ENCODE assay signal across 9 cellular contexts in genomic region chr11:96187779-96188624, GRCh38.
DNase-seq lines count a peak whose midpoint lies in the region; ATAC-seq and TF ChIP-seq lines count a peak whose summit lies in the region.
"Had no signal": no experiment of that assay in that cellular context is flagged by ENCODE, and none has a peak within 500 bp of the region (broad histone marks: within the 10 kb centered on the region; RNA-seq: fewer than 3 reads in every experiment).

No MANE protein-coding gene starts in this region.

- peaks cover 2% of the 10 kb centered on the region for H3K9me3 Mint-ChIP-seq in activated CD8-positive, alpha-beta memory T cell treated with anti-CD3 and anti-CD28 coated beads, Interleukin-2, amount 10 ng/mL, durations not matched to agents 7 days and 5 days (ENCODE audit: low read depth)
- H3K9me3 Mint-ChIP-seq in activated CD4-positive, alpha-beta memory T cell treated with anti-CD3 and anti-CD28 coated beads, Interleukin-2, amount 10 ng/mL, durations not matched to agents 7 days and 5 days, result no peaks in the 10 kb centered on the region

- CTCF ChIA-PET in activated CD8-positive, alpha-beta memory T cell treated with anti-CD3 and anti-CD28 coated beads, Interleukin-2, amount 10 ng/mL, durations not matched to agents 7 days and 5 days (lab: Charles Lee), result interaction anchor here (0.7 kb wide), 1 partner anchor 153 kb away, joined by 3 read pairs; no protein-coding TSS in a partner anchor
- CTCF ChIA-PET in activated CD4-positive, alpha-beta memory T cell treated with anti-CD3 and anti-CD28 coated beads, Interleukin-2, amount 10 ng/mL, durations not matched to agents 7 days and 5 days (lab: Charles Lee), result interaction anchor here (3.4 kb wide), 1 partner anchor 154 kb away, joined by 21 read pairs; the partner anchor contains the start of gene MAML2

- no peaks in the 10 kb centered on the region for H3K9me3 ChIP-seq in right atrium auricular region
- H3K9me3 ChIP-seq in thoracic aorta, result no peaks in the 10 kb centered on the region

- H3K36me3 ChIP-seq in right atrium auricular region, result no peaks in the 10 kb centered on the region
- H3K36me3 ChIP-seq in thoracic aorta, result no peaks in the 10 kb centered on the region

- POLR2A ChIA-PET in activated CD4-positive, alpha-beta memory T cell treated with anti-CD3 and anti-CD28 coated beads, Interleukin-2, amount 10 ng/mL, durations not matched to agents 7 days and 5 days (lab: Charles Lee), result interaction anchor here (0.6 to 1.2 kb wide), 3 partner anchors 54 to 399 kb away, joined by 3 read pairs; partner anchors contain the start of gene FAM76B

- no peaks in the 10 kb centered on the region for H3K27me3 Mint-ChIP-seq in activated CD8-positive, alpha-beta memory T cell treated with anti-CD3 and anti-CD28 coated beads, Interleukin-2, amount 10 ng/mL, durations not matched to agents 7 days and 5 days
- H3K27me3 Mint-ChIP-seq in activated CD4-positive, alpha-beta memory T cell treated with anti-CD3 and anti-CD28 coated beads, Interleukin-2, amount 10 ng/mL, durations not matched to agents 7 days and 5 days, result no peaks in the 10 kb centered on the region

- peaks cover 17% of the 10 kb centered on the region for H3K36me3 Mint-ChIP-seq in activated CD8-positive, alpha-beta memory T cell treated with anti-CD3 and anti-CD28 coated beads, Interleukin-2, amount 10 ng/mL, durations not matched to agents 7 days and 5 days
- peaks cover 15% of the 10 kb centered on the region for H3K36me3 Mint-ChIP-seq in activated CD4-positive, alpha-beta memory T cell treated with anti-CD3 and anti-CD28 coated beads, Interleukin-2, amount 10 ng/mL, durations not matched to agents 7 days and 5 days (ENCODE audit: low read depth)

- H3K4me1 Mint-ChIP-seq in activated CD8-positive, alpha-beta memory T cell treated with anti-CD3 and anti-CD28 coated beads, Interleukin-2, amount 10 ng/mL, durations not matched to agents 7 days and 5 days, result peaks cover 37% of the 10 kb centered on the region
- peaks cover 42% of the 10 kb centered on the region for H3K4me1 Mint-ChIP-seq in activated CD4-positive, alpha-beta memory T cell treated with anti-CD3 and anti-CD28 coated beads, Interleukin-2, amount 10 ng/mL, durations not matched to agents 7 days and 5 days

- peak; percentile 26 for ATAC-seq in activated CD8-positive, alpha-beta memory T cell treated with anti-CD3 and anti-CD28 coated beads, Interleukin-2, amount 10 ng/mL, durations not matched to agents 7 days and 5 days
- no peak for ATAC-seq in thoracic aorta (ENCODE audit: insufficient number of reproducible peaks, low FRiP score, low read depth)
- ATAC-seq in GM19452 (IDR thresholded peaks at IDR 0.05; ENCODE audit: unreplicated experiment), result no peak
- no peak for ATAC-seq in HG03354 (IDR thresholded peaks at IDR 0.05; ENCODE audit: poor library complexity, severe bottlenecking, unreplicated experiment)

- H3K27me3 ChIP-seq in right atrium auricular region (no peaks in the 10 kb centered on the region), thoracic aorta (replicated peaks; ENCODE audit: insufficient read depth) (no peaks in the 10 kb centered on the region)

- peaks cover 0 to 20% of the 10 kb centered on the region in 2 donors for H3K4me1 ChIP-seq in right atrium auricular region
- peaks cover 11 to 34% of the 10 kb centered on the region in 2 donors for H3K4me1 ChIP-seq in thoracic aorta (ENCODE audit: control insufficient read depth in 1 of 2, low read depth in 2 of 2)

- TF ChIP-seq CTCF in right atrium auricular region (IDR thresholded peaks at IDR 0.05) (no peak), thoracic aorta (IDR thresholded peaks at IDR 0.05) (no peak)

- H3K4me3 ChIP-seq in right atrium auricular region, result no peak overlapping the region
- peak overlapping the region; percentile 2 for H3K4me3 ChIP-seq in thoracic aorta

- H3K27ac ChIP-seq in right atrium auricular region (peak overlapping the region; percentile 28 to 73), thoracic aorta (peak overlapping the region; percentile 39 to 68)

- peak overlapping the region; percentile 40 for H3K27ac Mint-ChIP-seq in activated CD8-positive, alpha-beta memory T cell treated with anti-CD3 and anti-CD28 coated beads, Interleukin-2, amount 10 ng/mL, durations not matched to agents 7 days and 5 days
- peak overlapping the region; percentile 6 for H3K27ac Mint-ChIP-seq in activated CD4-positive, alpha-beta memory T cell treated with anti-CD3 and anti-CD28 coated beads, Interleukin-2, amount 10 ng/mL, durations not matched to agents 7 days and 5 days

- no peak for DNase-seq in activated CD8-positive, alpha-beta memory T cell treated with anti-CD3 and anti-CD28 coated beads, Interleukin-2, amount 10 ng/mL, durations not matched to agents 7 days and 5 days
- no peak for DNase-seq in activated CD8-positive, alpha-beta memory T cell treated with anti-CD3 and anti-CD28 coated beads, Interleukin-2, amount 50 U/mL, for 4 hours
- DNase-seq in activated CD4-positive, alpha-beta memory T cell treated with anti-CD3 and anti-CD28 coated beads, Interleukin-2, amount 10 ng/mL, durations not matched to agents 7 days and 5 days, result no peak
- no peak for DNase-seq in right atrium auricular region (ENCODE audit: low spot score)
- peak; percentile 59 for DNase-seq in thoracic aorta (ENCODE audit: low spot score)
- no peak for DNase-seq in middle frontal gyrus (ENCODE audit: extremely low spot score, low spot score)
- DNase-seq: NCI-H2227 treated with DMSO at 0.1 percent for 48 hours had no signal

- H3K4me3 Mint-ChIP-seq in activated CD8-positive, alpha-beta memory T cell treated with anti-CD3 and anti-CD28 coated beads, Interleukin-2, amount 10 ng/mL, durations not matched to agents 7 days and 5 days, result no peak overlapping the region
- no peak overlapping the region for H3K4me3 Mint-ChIP-seq in activated CD4-positive, alpha-beta memory T cell treated with anti-CD3 and anti-CD28 coated beads, Interleukin-2, amount 10 ng/mL, durations not matched to agents 7 days and 5 days
